9 cellular contexts compared by ENCODE assay signal in the genomic region with DNA sequence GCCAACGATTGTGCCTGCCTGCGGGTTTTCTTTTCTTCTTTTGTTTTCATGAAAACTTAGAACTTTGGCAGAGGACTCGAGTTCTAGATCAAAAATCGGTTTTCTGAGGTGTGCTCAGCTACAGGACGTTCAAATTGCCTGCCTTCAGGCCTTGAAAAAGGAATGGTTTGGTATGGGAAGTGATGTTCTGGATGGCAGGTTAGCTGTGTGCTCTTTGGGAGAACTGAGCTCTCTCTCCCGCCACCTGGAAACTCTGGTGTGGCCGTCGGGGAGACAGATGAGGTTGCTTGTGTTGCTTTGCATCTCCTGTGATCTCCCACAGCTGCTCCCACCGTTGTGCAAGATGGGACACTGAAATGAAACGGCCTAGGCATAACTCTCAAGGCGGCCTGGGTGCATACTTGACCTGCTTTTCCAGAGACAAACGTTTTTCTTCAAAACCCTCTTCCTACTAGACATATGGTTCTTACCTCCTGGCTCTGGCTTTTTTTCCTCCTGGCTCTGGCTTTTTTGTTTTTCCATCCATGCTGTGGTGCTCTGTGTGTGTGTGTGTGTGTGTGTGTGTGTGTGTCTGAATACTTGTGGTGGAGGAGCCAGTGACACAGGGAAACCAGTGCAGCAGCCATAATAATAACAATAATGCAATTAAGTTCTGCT. TPM values are rescaled to one million over a fixed set of nuclear protein-coding genes. Genes with fewer than 3 reads are reported as not detected.
DNase-seq lines count a peak whose midpoint lies in the region; ATAC-seq, FAIRE-seq and TF ChIP-seq lines count a peak whose summit lies in the region.
"Had no signal": no experiment of that assay in that cellular context is flagged by ENCODE, and none has a peak within 500 bp of the region (broad histone marks: within the 10 kb centered on the region; RNA-seq: fewer than 3 reads in every experiment).

No MANE protein-coding gene starts in this region.

- TF ChIP-seq RAD21 in GM12878 (IDR thresholded peaks at IDR 0.05; ENCODE audit: insufficient read depth, low read depth, low read length), result no peak

- H3K9me3 Mint-ChIP-seq in CD14-positive monocyte (peaks cover 0 to 3% (median 0%) of the 10 kb centered on the region in 7 donors), IgD-negative memory B cell (no peaks in the 10 kb centered on the region)
- H3K9me3 Mint-ChIP-seq in stimulated activated naive CD8-positive, alpha-beta T cell treated with anti-CD3 and anti-CD28 coated beads, Interleukin-15, amount 100 ng/mL, for 72 hours, result no peaks in the 10 kb centered on the region

- no peaks in the 10 kb centered on the region for H3K4me1 ChIP-seq in GM12878 (ENCODE audit: control insufficient read depth, insufficient read depth, low read length)
- H3K4me1 ChIP-seq in keratinocyte (ENCODE audit: control insufficient read depth, extremely low read depth, insufficient read depth, low read length), result peaks cover 25% of the 10 kb centered on the region

- BruUV-seq in GM12878 (replicated peaks; lab: Mats Ljungman, UMichigan), result no TSS peak

- H3K36me3 Mint-ChIP-seq in CD14-positive monocyte (peaks cover 3 to 6% of the 10 kb centered on the region in 2 donors), IgD-negative memory B cell (no peaks in the 10 kb centered on the region)

- peak overlapping the region; percentile 62; the same call in 1 of the 2 replicates for H3K9ac ChIP-seq in GM12878 (ENCODE audit: control insufficient read depth, insufficient read depth, low read length)
- peak overlapping the region; percentile 79 for H3K9ac ChIP-seq in keratinocyte (ENCODE audit: control insufficient read depth, extremely low read depth, insufficient read depth, low read length)

- CTCF ChIA-PET in GM12878 (lab: Yijun Ruan, JAX), result interaction anchor here (0.5 to 2.5 kb wide), 7 partner anchors 17 to 1077 kb away, joined by 3 to 13 read pairs (median 4); no protein-coding TSS in a partner anchor

- no peak for TF ChIP-seq EP300 in GM12878 (IDR thresholded peaks at IDR 0.05; ENCODE audit: borderline replicate concordance in 1 of 2, control insufficient read depth in 1 of 2, low read depth in 2 of 2, low read length in 2 of 2)

- no peak for TF ChIP-seq CTCF in CD14-positive monocyte (IDR thresholded peaks at IDR 0.05)
- no peak for TF ChIP-seq CTCF in GM12878 (IDR thresholded peaks at IDR 0.05 in 2 of 3, conservative IDR thresholded peaks at IDR 0.05 in 1 of 3; ENCODE audit: control insufficient read depth in 2 of 3, extremely low read depth in 1 of 3, insufficient read depth in 1 of 3, low read depth in 3 of 3, low read length in 3 of 3)
- no peak for TF ChIP-seq CTCF in keratinocyte (optimal IDR thresholded peaks at IDR 0.05 in 1 of 3, IDR thresholded peaks at IDR 0.05 in 1 of 3, conservative IDR thresholded peaks at IDR 0.05 in 1 of 3; ENCODE audit: extremely low read depth in 1 of 3, insufficient read depth in 2 of 3, low read length in 3 of 3)

- no peak for ATAC-seq in GM12878
- ATAC-seq in stimulated activated naive CD8-positive, alpha-beta T cell treated with anti-CD3 and anti-CD28 coated beads, Interleukin-15, amount 100 ng/mL, for 72 hours, result no peak
- no peak for ATAC-seq in GM21390 (IDR thresholded peaks at IDR 0.05; ENCODE audit: unreplicated experiment)
- ATAC-seq in HG03139 (IDR thresholded peaks at IDR 0.05; ENCODE audit: unreplicated experiment), result no peak
- no peak for ATAC-seq in HG03196 (IDR thresholded peaks at IDR 0.05; ENCODE audit: unreplicated experiment)
- ATAC-seq: K562 had no signal

- H3K36me3 ChIP-seq in GM12878 (ENCODE audit: control insufficient read depth in 2 of 2, insufficient read depth in 2 of 2, low read length in 1 of 2) (no peaks in the 10 kb centered on the region), keratinocyte (ENCODE audit: control insufficient read depth in 2 of 2, extremely low read depth in 1 of 2, insufficient read depth in 2 of 2, low read length in 2 of 2) (peaks cover 0 to 3% of the 10 kb centered on the region in 2 experiments)

- SMC1A ChIA-PET in GM12878 (lab: Charles Lee; ENCODE audit: uncharacterized antibody, unreplicated experiment), result interaction anchor here (0.7 to 3.6 kb wide), 23 partner anchors 13 to 277 kb away, joined by 3 to 21 read pairs (median 4); no protein-coding TSS in a partner anchor

- H3K4me2 ChIP-seq in GM12878 (ENCODE audit: control insufficient read depth, insufficient read depth), result peak overlapping the region; percentile 66
- peak overlapping the region; percentile 66 for H3K4me2 ChIP-seq in keratinocyte (ENCODE audit: control insufficient read depth, extremely low read depth, insufficient read depth, low read depth, low read length)

- H3K9me1 ChIP-seq in keratinocyte (ENCODE audit: control insufficient read depth, extremely low read depth, insufficient read depth, low read length), result no peaks in the 10 kb centered on the region

- peak overlapping the region in 1 of 7 donors; percentile 19 for H3K27ac Mint-ChIP-seq in CD14-positive monocyte
- H3K27ac Mint-ChIP-seq in IgD-negative memory B cell, result peak overlapping the region in 1 of 3 donors; percentile 69
- no peak overlapping the region for H3K27ac Mint-ChIP-seq in stimulated activated naive CD8-positive, alpha-beta T cell treated with anti-CD3 and anti-CD28 coated beads, Interleukin-15, amount 100 ng/mL, for 72 hours

- RAD21 ChIA-PET in GM12878 (lab: Charles Lee; ENCODE audit: unreplicated experiment), result interaction anchor here (1.0 to 3.4 kb wide), 16 partner anchors 9 to 298 kb away, joined by 3 to 17 read pairs (median 4); no protein-coding TSS in a partner anchor

- dilution Hi-C loops in keratinocyte (cut with MboI; ENCODE audit: extremely low pct_ligation_motif_present, low sequenced_read_pairs), result no loop called here

- H3K79me2 ChIP-seq in GM12878 (ENCODE audit: control insufficient read depth, insufficient read depth, low read length), result peaks cover 14% of the 10 kb centered on the region
- peaks cover 68% of the 10 kb centered on the region for H3K79me2 ChIP-seq in keratinocyte (ENCODE audit: control insufficient read depth, insufficient read depth, low read length)

- H4K20me1 ChIP-seq in GM12878 (ENCODE audit: control insufficient read depth, insufficient read depth) (no peaks in the 10 kb centered on the region), keratinocyte (ENCODE audit: control insufficient read depth, extremely low read depth, insufficient read depth, low read length) (peaks cover 16% of the 10 kb centered on the region)

- H3K27me3 ChIP-seq in GM12878 (replicated peaks in 1 of 2; ENCODE audit: control insufficient read depth in 2 of 2, insufficient read depth in 2 of 2, low read length in 1 of 2), result no peaks in the 10 kb centered on the region
- H3K27me3 ChIP-seq in keratinocyte (ENCODE audit: control insufficient read depth, extremely low read depth, insufficient read depth, low read length), result no peaks in the 10 kb centered on the region

- H3K9me3 ChIP-seq in GM12878 (replicated peaks; ENCODE audit: control insufficient read depth, insufficient read depth, low read length), result no peaks in the 10 kb centered on the region
- H3K9me3 ChIP-seq in keratinocyte (ENCODE audit: control insufficient read depth, low read depth, low read length), result no peaks in the 10 kb centered on the region

- peaks cover 26% of the 10 kb centered on the region for H3K4me1 Mint-ChIP-seq in CD14-positive monocyte
- peaks cover 13 to 15% (median 13%) of the 10 kb centered on the region in 3 donors for H3K4me1 Mint-ChIP-seq in IgD-negative memory B cell
- peaks cover 17% of the 10 kb centered on the region for H3K4me1 Mint-ChIP-seq in stimulated activated naive CD8-positive, alpha-beta T cell treated with anti-CD3 and anti-CD28 coated beads, Interleukin-15, amount 100 ng/mL, for 72 hours

- H3K27me3 Mint-ChIP-seq in CD14-positive monocyte (ENCODE audit: low read depth in 3 of 3) (peaks cover 34 to 47% (median 37%) of the 10 kb centered on the region in 3 donors), IgD-negative memory B cell (peaks cover 6% of the 10 kb centered on the region)
- peaks cover 55% of the 10 kb centered on the region for H3K27me3 Mint-ChIP-seq in stimulated activated naive CD8-positive, alpha-beta T cell treated with anti-CD3 and anti-CD28 coated beads, Interleukin-15, amount 100 ng/mL, for 72 hours

- no peak for FAIRE-seq in GM12878 (lab: Jason Lieb, UNC)
- peak; percentile 29 for FAIRE-seq in keratinocyte (lab: Jason Lieb, UNC)

- TF ChIP-seq POLR2A in GM12878 (IDR thresholded peaks at IDR 0.05; ENCODE audit: low read depth, low read length), result no peak

- H3K4me3 ChIP-seq in GM12878, result peak overlapping the region; percentile 76
- peak overlapping the region; percentile 66 to 85 (median 75) for H3K4me3 ChIP-seq in keratinocyte (ENCODE audit: control insufficient read depth in 2 of 3, extremely low read depth in 1 of 3, insufficient read depth in 2 of 3, low read depth in 1 of 3, low read length in 3 of 3)
- H3K4me3 ChIP-seq: K562 had no signal

- DNase-seq in CD14-positive monocyte (ENCODE audit: low spot score) (no peak), GM12878 (ENCODE audit: low read depth, low spot score) (no peak), keratinocyte (ENCODE audit: low read depth, low spot score) (no peak)
- DNase-seq in stimulated activated naive CD8-positive, alpha-beta T cell treated with anti-CD3 and anti-CD28 coated beads, Interleukin-15, amount 100 ng/mL, for 72 hours, result no peak

- in situ Hi-C loops in GM12878 (cut with MboI), result loop anchor here (10.0 kb wide), 1 partner anchor 302 kb away; no protein-coding TSS in a partner anchor

- WGBS in GM12878 (ENCODE audit: insufficient coverage, insufficient replicate concordance, low lambda C conversion rate, missing lambda C conversion rate), result 51% methylated on average over 12 of the region's 12 CpGs

- H3K4me3 Mint-ChIP-seq in CD14-positive monocyte, result peak overlapping the region; percentile 80 to 94
- peak overlapping the region; percentile 75 to 92 (median 87) for H3K4me3 Mint-ChIP-seq in IgD-negative memory B cell
- H3K4me3 Mint-ChIP-seq in stimulated activated naive CD8-positive, alpha-beta T cell treated with anti-CD3 and anti-CD28 coated beads, Interleukin-15, amount 100 ng/mL, for 72 hours, result peak overlapping the region; percentile 81 to 85

- POLR2A ChIA-PET in GM12878 (lab: Charles Lee), result interaction anchor here (0.6 to 1.7 kb wide), 5 partner anchors 8 to 78 kb away, joined by 3 to 4 read pairs (median 3); no protein-coding TSS in a partner anchor

- intact Hi-C loops in CD14-positive monocyte (cut with micrococcal nuclease), result loop anchor here (10.0 kb wide), 2 partner anchors 298 to 1002 kb away; no protein-coding TSS in a partner anchor
- intact Hi-C loops in GM12878 (cut with micrococcal nuclease; ENCODE audit: unreplicated experiment), result loop anchor here (5.0 kb wide), 8 partner anchors 90 to 300 kb away; partner anchors contain the start of gene STAM2

- H3K27ac ChIP-seq in GM12878 (ENCODE audit: control insufficient read depth, insufficient read depth) (no peak overlapping the region), keratinocyte (ENCODE audit: control insufficient read depth, insufficient read depth, low read length) (peak overlapping the region; percentile 74)

- peak overlapping the region; percentile 64 for H2AFZ ChIP-seq in GM12878 (ENCODE audit: control insufficient read depth, low read depth, low read length)
- H2AFZ ChIP-seq in keratinocyte (ENCODE audit: control insufficient read depth, low read length), result no peak overlapping the region

RNA-seq across cellular contexts. Expression of gene FMNL2, which starts 2.0 kb away (rescaled TPM):
- polyA plus RNA-seq in CD14-positive monocyte (under 1 TPM; 0.28 to 0.71 TPM), IgD-negative memory B cell (0.24 TPM), GM12878 (2011; rRNA removed) (9.9 and 13.7 TPM in 2 replicates), GM12878 (2014; fragmentation: Illumina TruSeq; extraction: Trizol) (0.43 and 0.51 TPM in 2 replicates), GM12878 (2014; fragmentation: Nextera tagmentation; extraction: Ambion mirVana) (under 1 TPM; 0.13 to 0.19 TPM), GM12878 (2014; rRNA removed) (0.24 and 0.35 TPM in 2 replicates), GM12878 (2016; fragmentation: Nextera tagmentation; extraction: Ambion mirVana) (under 1 TPM; 0.30 to 0.35 TPM), keratinocyte (38.6 to 62.7 TPM (median 38.9 TPM) in 3 replicates)
- 99.8 and 111 TPM in 2 replicates for total RNA-seq in GM12878 (2013; cell fraction: nucleolus; rRNA removed)
- total RNA-seq in GM12878 (2014; rRNA removed) (0.34 and 0.71 TPM in 2 replicates), GM12878 (2014; rRNA removed; fragmentation: Illumina TruSeq; extraction: Trizol) (0.36 and 0.37 TPM in 2 replicates), GM12878 (2021) (0.53 and 0.64 TPM in 2 replicates)
- 1.1 TPM for polyA plus RNA-seq in GM12878 (2011; ENCODE audit: low read depth)
- 2.3 and 2.7 TPM in 2 replicates for polyA plus RNA-seq in GM12878 (2011; cell fraction: cytosol; rRNA removed)
- polyA plus RNA-seq in GM12878 (2011; cell fraction: nucleus; rRNA removed), result 19.2 and 21.3 TPM in 2 replicates
- 1.5 and 2.5 TPM in 2 replicates for polyA plus RNA-seq in GM12878 (2012)
- polyA minus RNA-seq in GM12878 (2011; rRNA and poly(A)+ RNA removed), result 5.7 and 9.1 TPM in 2 replicates
- 1.6 and 2.3 TPM in 2 replicates for polyA minus RNA-seq in GM12878 (2011; cell fraction: cytosol; rRNA and poly(A)+ RNA removed)
- polyA minus RNA-seq in GM12878 (2011; cell fraction: nucleus; rRNA and poly(A)+ RNA removed), result 8.1 and 8.4 TPM in 2 replicates
- polyA plus RNA-seq in keratinocyte (2011; ENCODE audit: low read depth), result 28.4 TPM
- polyA plus RNA-seq in keratinocyte (2011; cell fraction: cytosol; rRNA removed), result 26.1 and 46.9 TPM in 2 replicates
- polyA plus RNA-seq in keratinocyte (2011; cell fraction: nucleus; rRNA removed), result 69.8 and 89.4 TPM in 2 replicates
- 24.4 and 38.3 TPM in 2 replicates for polyA plus RNA-seq in keratinocyte (2012; ENCODE audit: low replicate concordance)
- 11.4 to 54.5 TPM (median 21.6 TPM) in 3 replicates for polyA minus RNA-seq in keratinocyte
- 24.7 TPM for polyA minus RNA-seq in keratinocyte (2011; cell fraction: cytosol; rRNA and poly(A)+ RNA removed)
- 42.3 and 92.3 TPM in 2 replicates for polyA minus RNA-seq in keratinocyte (2011; cell fraction: nucleus; rRNA and poly(A)+ RNA removed)
